ENCODE assay signal across 1 cellular context in the genomic region with DNA sequence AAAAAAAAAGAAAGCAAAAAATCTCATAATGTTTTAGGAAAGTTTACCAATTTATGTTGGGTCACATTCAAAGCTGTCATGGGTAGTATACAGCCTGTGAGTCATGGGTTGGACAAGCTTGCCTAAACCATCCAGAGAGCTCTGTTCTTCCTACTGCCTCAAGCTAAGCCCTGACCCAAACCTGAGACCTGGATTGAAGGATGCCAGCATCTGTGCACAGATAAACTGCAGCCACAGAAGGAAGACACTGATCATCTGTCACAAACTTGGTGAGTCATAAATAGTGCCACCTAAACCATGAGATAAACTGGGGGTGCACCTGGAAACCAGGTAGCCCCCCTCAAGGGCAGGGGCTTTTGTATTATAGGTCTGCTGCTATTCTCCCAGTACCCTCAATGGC.
TF ChIP-seq lines count a peak whose summit lies in the region.

No MANE protein-coding gene starts in this region.

TF ChIP-seq in GM12878, 131 proteins besides CTCF, POLR2A, EP300 and RAD21:
- TF ChIP-seq RBBP5 (conservative IDR thresholded peaks at IDR 0.05): no peak
- no peak for TF ChIP-seq EGR1 (IDR thresholded peaks at IDR 0.05; ENCODE audit: borderline replicate concordance in 1 of 2, low read depth in 2 of 2, low read length in 2 of 2)
- TF ChIP-seq MYC (IDR thresholded peaks at IDR 0.05; ENCODE audit: insufficient read depth, insufficient read length, insufficient replicate concordance, low read length, severe bottlenecking): no peak
- TF ChIP-seq CREM (IDR thresholded peaks at IDR 0.05; ENCODE audit: low read depth): no peak
- no peak for TF ChIP-seq WRNIP1 (IDR thresholded peaks at IDR 0.05; ENCODE audit: borderline replicate concordance, low read depth, low read length)
- TF ChIP-seq BMI1 (IDR thresholded peaks at IDR 0.05; ENCODE audit: borderline replicate concordance): no peak
- TF ChIP-seq MTA3 (IDR thresholded peaks at IDR 0.05; ENCODE audit: borderline replicate concordance, low read length): no peak
